In the genomic region with DNA sequence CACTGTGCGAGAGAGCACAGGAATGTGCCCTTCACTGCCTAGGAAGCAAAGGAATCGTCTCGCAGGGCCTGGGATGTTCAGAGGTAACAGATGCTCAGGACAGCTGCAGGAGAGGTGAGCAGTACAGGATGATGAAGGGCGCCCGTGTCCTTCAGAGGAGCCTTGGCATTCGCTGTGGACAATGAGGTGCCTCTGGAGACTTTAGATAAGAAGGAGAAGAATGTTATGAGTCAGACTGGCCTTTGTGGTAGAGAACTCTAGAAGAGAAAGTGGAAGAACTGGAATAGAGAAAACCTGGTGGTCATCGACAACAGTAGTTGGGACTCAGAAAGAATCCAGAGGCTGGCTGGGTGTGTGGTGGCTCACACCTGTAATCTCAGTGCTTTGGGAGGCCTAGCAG, we compare ENCODE assay signal across 23 cellular contexts.
DNase-seq lines count a peak whose midpoint lies in the region; ATAC-seq, FAIRE-seq and TF ChIP-seq lines count a peak whose summit lies in the region.
"Had no signal": no experiment of that assay in that cellular context is flagged by ENCODE, and none has a peak within 500 bp of the region (broad histone marks: within the 10 kb centered on the region; RNA-seq: fewer than 3 reads in every experiment).

No MANE protein-coding gene starts in this region.

- FAIRE-seq in RCC 7860 (lab: Jason Lieb, UNC) = no peak
- FAIRE-seq: GM19239 had no signal

- no peaks in the 10 kb centered on the region for H4K20me1 ChIP-seq in H9 (ENCODE audit: control insufficient read depth, insufficient read depth, insufficient read length)

- no peak overlapping the region for H2BK120ac ChIP-seq in H9 (ENCODE audit: low read depth, low read length, poor library complexity, severe bottlenecking)

- H3K4me3 Mint-ChIP-seq in H9 = no peak overlapping the region
- H3K4me3 Mint-ChIP-seq in stimulated activated effector memory CD8-positive, alpha-beta T cell treated with anti-CD3 and anti-CD28 coated beads, Interleukin-12 subunit alpha, Interleukin-12 subunit beta, amount 100 ng/mL, for 72 hours = no peak overlapping the region
- H3K4me3 Mint-ChIP-seq: activated CD4-positive, alpha-beta T cell treated with anti-CD3 and anti-CD28 coated beads, Interleukin-2, amount 10 ng/mL, durations not matched to agents 7 days and 5 days; activated CD8-positive, alpha-beta memory T cell treated with anti-CD3 and anti-CD28 coated beads, Interleukin-2, amount 10 ng/mL, durations not matched to agents 7 days and 5 days; activated T-helper 1 cell treated with anti-CD3 and anti-CD28 coated beads, Interleukin-12 subunit alpha, Interleukin-12 subunit beta, Interleukin-2, Interleukin-4 antibody, amounts not matched to agents 30 ng/mL and 10 ng/mL and 1 ng/mL, durations not matched to agents 14 hours and 24 hours and 36 hours; dendritic cell treated with granulocyte-macrophage colony-stimulating factor and Interleukin-4, amounts not matched to agents 40 ng/mL and 50 ng/mL, for 4 days had no signal

- no peak overlapping the region for H2BK12ac ChIP-seq in H9 (ENCODE audit: insufficient read length, low read depth, low read length)

- peaks cover 14 to 22% of the 10 kb centered on the region in 2 experiments for H3K4me1 Mint-ChIP-seq in H9
- no peaks in the 10 kb centered on the region for H3K4me1 Mint-ChIP-seq in stimulated activated effector memory CD8-positive, alpha-beta T cell treated with anti-CD3 and anti-CD28 coated beads, Interleukin-12 subunit alpha, Interleukin-12 subunit beta, amount 100 ng/mL, for 72 hours

- no peaks in the 10 kb centered on the region for H3K79me1 ChIP-seq in H9 (ENCODE audit: insufficient read depth, low read depth, low read length, poor library complexity, severe bottlenecking)

- no peak overlapping the region for H3T11ph ChIP-seq in H9 (ENCODE audit: low read length)

- H3K9me3 ChIP-seq in H9 (ENCODE audit: control insufficient read depth, low read depth, low read length) = no peaks in the 10 kb centered on the region
- H3K9me3 ChIP-seq: BE2C, vagina had no signal

- H3K14ac ChIP-seq in H9 (ENCODE audit: insufficient read depth, low read length) = no peak overlapping the region; the same call in 1 of the 2 replicates

- H3K9ac ChIP-seq in H9 (ENCODE audit: extremely low read depth, insufficient read length, low read length) = no peak overlapping the region

- peaks cover 82% of the 10 kb centered on the region for H3K27me3 Mint-ChIP-seq in H9 (ENCODE audit: low read depth)

- no peak overlapping the region for H2BK5ac ChIP-seq in H9 (ENCODE audit: insufficient read length, low read length)

- H4K91ac ChIP-seq in H9 (ENCODE audit: insufficient read length, low read depth, low read length) = no peak overlapping the region

- H3K79me2 ChIP-seq in H9 (ENCODE audit: insufficient read depth, low read length) = no peaks in the 10 kb centered on the region

- no peak overlapping the region for H2AFZ ChIP-seq in H9 (ENCODE audit: low read length)

- H3K4me1 ChIP-seq in H9 (ENCODE audit: insufficient read depth, low read length) = no peaks in the 10 kb centered on the region
- no peaks in the 10 kb centered on the region for H3K4me1 ChIP-seq in foreskin keratinocyte
- H3K4me1 ChIP-seq: BE2C, vagina had no signal

- H3K4ac ChIP-seq in H9 (ENCODE audit: low read depth, low read length) = no peak overlapping the region

- TF ChIP-seq CTCF in H9 (conservative IDR thresholded peaks at IDR 0.05) = no peak
- TF ChIP-seq CTCF in foreskin keratinocyte (conservative IDR thresholded peaks at IDR 0.05) = no peak

- H3K27ac Mint-ChIP-seq in H9 = no peak overlapping the region
- H3K27ac Mint-ChIP-seq in stimulated activated effector memory CD8-positive, alpha-beta T cell treated with anti-CD3 and anti-CD28 coated beads, Interleukin-12 subunit alpha, Interleukin-12 subunit beta, amount 100 ng/mL, for 72 hours = no peak overlapping the region
- H3K27ac Mint-ChIP-seq: activated CD4-positive, alpha-beta T cell treated with anti-CD3 and anti-CD28 coated beads, Interleukin-2, amount 10 ng/mL, durations not matched to agents 7 days and 5 days; activated CD8-positive, alpha-beta memory T cell treated with anti-CD3 and anti-CD28 coated beads, Interleukin-2, amount 10 ng/mL, durations not matched to agents 7 days and 5 days; activated T-helper 1 cell treated with anti-CD3 and anti-CD28 coated beads, Interleukin-12 subunit alpha, Interleukin-12 subunit beta, Interleukin-2, Interleukin-4 antibody, amounts not matched to agents 30 ng/mL and 10 ng/mL and 1 ng/mL, durations not matched to agents 14 hours and 24 hours and 36 hours; dendritic cell treated with granulocyte-macrophage colony-stimulating factor and Interleukin-4, amounts not matched to agents 40 ng/mL and 50 ng/mL, for 4 days had no signal

- ATAC-seq in foreskin keratinocyte (peak; percentile 38), GM21576 (IDR thresholded peaks at IDR 0.05; ENCODE audit: unreplicated experiment) (no peak), GM18511 (IDR thresholded peaks at IDR 0.05; ENCODE audit: unreplicated experiment) (no peak)
- no peak for ATAC-seq in stimulated activated effector memory CD8-positive, alpha-beta T cell treated with anti-CD3 and anti-CD28 coated beads, Interleukin-12 subunit alpha, Interleukin-12 subunit beta, amount 100 ng/mL, for 72 hours
- ATAC-seq: activated CD8-positive, alpha-beta memory T cell treated with anti-CD3 and anti-CD28 coated beads, Interleukin-2, amount 10 ng/mL, durations not matched to agents 7 days and 5 days; activated naive CD4-positive, alpha-beta T cell treated with anti-CD3 and anti-CD28 coated beads, Interleukin-2, amount 50 U/mL, for 72 hours; left cardiac atrium had no signal

- no peaks in the 10 kb centered on the region for H3K23me2 ChIP-seq in H9 (ENCODE audit: insufficient read length, low read depth, low read length, poor library complexity, severe bottlenecking)

- H3K36me3 Mint-ChIP-seq in H9 (ENCODE audit: insufficient read depth in 1 of 3, low read depth in 3 of 3) = no peaks in the 10 kb centered on the region
- H3K36me3 Mint-ChIP-seq in stimulated activated effector memory CD8-positive, alpha-beta T cell treated with anti-CD3 and anti-CD28 coated beads, Interleukin-12 subunit alpha, Interleukin-12 subunit beta, amount 100 ng/mL, for 72 hours = no peaks in the 10 kb centered on the region
- H3K36me3 Mint-ChIP-seq: activated CD8-positive, alpha-beta memory T cell treated with anti-CD3 and anti-CD28 coated beads, Interleukin-2, amount 10 ng/mL, durations not matched to agents 7 days and 5 days; activated naive CD4-positive, alpha-beta T cell treated with anti-CD3 and anti-CD28 coated beads, Interleukin-2, amount 50 U/mL, for 72 hours had no signal

- H2BK15ac ChIP-seq in H9 (ENCODE audit: low read depth, low read length) = no peak overlapping the region

- no peak overlapping the region for H3K23ac ChIP-seq in H9 (ENCODE audit: insufficient read length, low read depth, low read length)

- no peaks in the 10 kb centered on the region for H3K9me3 Mint-ChIP-seq in H9
- H3K9me3 Mint-ChIP-seq in stimulated activated effector memory CD8-positive, alpha-beta T cell treated with anti-CD3 and anti-CD28 coated beads, Interleukin-12 subunit alpha, Interleukin-12 subunit beta, amount 100 ng/mL, for 72 hours = no peaks in the 10 kb centered on the region
- H3K9me3 Mint-ChIP-seq: activated CD4-positive, alpha-beta T cell treated with anti-CD3 and anti-CD28 coated beads, Interleukin-2, amount 10 ng/mL, durations not matched to agents 7 days and 5 days; activated naive CD4-positive, alpha-beta T cell treated with anti-CD3 and anti-CD28 coated beads, Interleukin-2, amount 50 U/mL, for 72 hours; activated T-helper 1 cell treated with anti-CD3 and anti-CD28 coated beads, Interleukin-12 subunit alpha, Interleukin-12 subunit beta, Interleukin-2, Interleukin-4 antibody, amounts not matched to agents 30 ng/mL and 10 ng/mL and 1 ng/mL, durations not matched to agents 14 hours and 24 hours and 36 hours; dendritic cell treated with granulocyte-macrophage colony-stimulating factor and Interleukin-4, amounts not matched to agents 40 ng/mL and 50 ng/mL, for 4 days had no signal

- H3K4me2 ChIP-seq in H9 (ENCODE audit: insufficient read depth, insufficient read length, low read length) = no peak overlapping the region

- no peaks in the 10 kb centered on the region; the same call in 1 of the 2 replicates for H3K27me3 ChIP-seq in H9 (ENCODE audit: insufficient read depth, low read length)
- H3K27me3 ChIP-seq in foreskin keratinocyte = peaks cover 90% of the 10 kb centered on the region
- H3K27me3 ChIP-seq: BE2C, vagina had no signal

- no peak overlapping the region for H3K18ac ChIP-seq in H9 (ENCODE audit: insufficient read length, low read depth, low read length)

- WGBS in H9 (ENCODE audit: extremely low coverage, insufficient read length, low lambda C conversion rate) = no CpG with 5 or more reads among the region's 7 CpGs

- H3K27ac ChIP-seq in H9 (ENCODE audit: insufficient read length, low read depth, low read length) (no peak overlapping the region), foreskin keratinocyte (no peak overlapping the region)
- H3K27ac ChIP-seq: vagina had no signal

- H2AK5ac ChIP-seq in H9 (ENCODE audit: insufficient read length, low read length) = no peak overlapping the region

- H2BK20ac ChIP-seq in H9 (ENCODE audit: low read depth, low read length, poor library complexity, severe bottlenecking) = no peak overlapping the region

- peak; percentile 48 for DNase-seq in A172 (ENCODE audit: low spot score)
- DNase-seq in H9 = peak; percentile 8
- peak; percentile 38 for DNase-seq in RCC 7860 (ENCODE audit: low spot score)
- DNase-seq in foreskin keratinocyte = peak in 1 of 2 donors; percentile 25
- no peak for DNase-seq in stimulated activated effector memory CD8-positive, alpha-beta T cell treated with anti-CD3 and anti-CD28 coated beads, Interleukin-12 subunit alpha, Interleukin-12 subunit beta, amount 100 ng/mL, for 72 hours (ENCODE audit: low spot score in 2 of 2)
- DNase-seq in activated CD4-positive, alpha-beta T cell treated with anti-CD3 and anti-CD28 coated beads for 4 hours = no peak
- DNase-seq: activated CD4-positive, alpha-beta T cell treated with anti-CD3 and anti-CD28 coated beads, Interleukin-2, amount 10 ng/mL, durations not matched to agents 7 days and 5 days; activated CD8-positive, alpha-beta memory T cell treated with anti-CD3 and anti-CD28 coated beads, Interleukin-2, amount 10 ng/mL, durations not matched to agents 7 days and 5 days; aorta; BE2C; central memory CD4-positive, alpha-beta T cell; COR-L47; KBM-7; left cardiac atrium; NCI-H187; nucleus accumbens had no signal

- H4K8ac ChIP-seq in H9 (replicated peaks; ENCODE audit: insufficient read length, low read depth, low read length) = no peak overlapping the region

- no peak overlapping the region for H4K5ac ChIP-seq in H9 (ENCODE audit: insufficient read length, low read depth, low read length)

- no peak overlapping the region for H3K56ac ChIP-seq in H9 (ENCODE audit: insufficient read length, low read depth, low read length)

Comparison
In these comparisons a context has a peak if more than half of its experiments do, and no peak if none do; other contexts are left out.
1. DNase-seq: peak in A172 (single experiment), H9 (single experiment) and RCC 7860 (single experiment); none in stimulated activated effector memory CD8-positive, alpha-beta T cell treated with anti-CD3 and anti-CD28 coated beads, Interleukin-12 subunit alpha, Interleukin-12 subunit beta, amount 100 ng/mL, for 72 hours (0 of 2) and activated CD4-positive, alpha-beta T cell treated with anti-CD3 and anti-CD28 coated beads for 4 hours (0 of 2).